ENCODE assay signal across 1 cellular context in the genomic region with DNA sequence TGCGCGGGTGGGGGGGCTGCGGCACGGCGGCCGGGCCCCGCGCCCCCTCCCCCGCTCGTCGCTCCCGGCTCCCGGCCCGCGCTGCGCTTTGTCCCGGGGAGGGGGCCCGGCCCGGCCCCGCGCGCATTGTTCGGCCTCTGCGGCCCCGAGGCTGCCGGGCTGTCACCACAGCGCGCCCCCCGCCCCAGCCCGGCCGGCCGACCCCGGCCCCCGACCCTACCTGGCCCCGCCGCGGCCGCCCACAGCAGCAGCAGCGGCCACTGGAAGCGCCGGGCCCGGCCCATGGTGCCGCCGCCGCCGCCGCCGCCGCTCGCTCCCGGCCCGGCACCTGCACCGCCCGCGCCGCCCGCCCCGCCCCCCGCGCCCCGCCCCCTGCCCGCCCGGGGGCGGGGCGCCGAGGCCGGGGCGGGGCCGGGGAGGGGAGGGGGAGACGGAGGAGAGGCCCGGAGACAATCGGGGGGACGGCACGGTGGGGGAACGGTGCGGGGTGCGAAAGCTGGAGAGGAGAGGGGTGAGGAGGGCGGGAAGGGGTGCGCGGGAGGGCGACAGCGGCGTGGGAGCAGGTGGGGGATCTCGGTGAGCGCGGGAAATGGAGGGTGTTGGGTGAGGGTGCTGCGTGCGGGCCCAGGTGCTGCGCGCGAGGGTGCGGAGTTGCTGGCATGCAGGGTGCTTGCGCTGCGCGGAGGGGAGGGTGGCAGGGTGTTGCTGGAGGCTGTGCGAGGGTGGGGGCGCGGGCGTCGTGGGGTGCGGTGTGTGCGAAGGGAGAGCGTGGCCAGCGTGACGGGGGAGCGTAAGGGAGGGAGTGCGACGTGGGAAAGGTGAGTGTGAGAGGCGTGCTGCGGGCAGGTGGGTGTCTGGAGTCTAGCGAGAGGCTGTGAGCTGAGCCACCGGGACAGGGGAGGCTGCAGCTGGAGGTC.
A peak's percentile ranks its signal among the peaks of the same experiment; 100 is the strongest.
TF ChIP-seq lines count a peak whose summit lies in the region.

A gene with protein sequence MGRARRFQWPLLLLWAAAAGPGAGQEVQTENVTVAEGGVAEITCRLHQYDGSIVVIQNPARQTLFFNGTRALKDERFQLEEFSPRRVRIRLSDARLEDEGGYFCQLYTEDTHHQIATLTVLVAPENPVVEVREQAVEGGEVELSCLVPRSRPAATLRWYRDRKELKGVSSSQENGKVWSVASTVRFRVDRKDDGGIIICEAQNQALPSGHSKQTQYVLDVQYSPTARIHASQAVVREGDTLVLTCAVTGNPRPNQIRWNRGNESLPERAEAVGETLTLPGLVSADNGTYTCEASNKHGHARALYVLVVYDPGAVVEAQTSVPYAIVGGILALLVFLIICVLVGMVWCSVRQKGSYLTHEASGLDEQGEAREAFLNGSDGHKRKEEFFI (minus strand): TSS at position 344 of the 917 bp plus-strand sequence. CDS start 60 bp downstream, at position 284.

TF ChIP-seq in K562, 482 proteins besides CTCF, POLR2A, EP300 and RAD21 (continued from another document and continues in another):
- TF ChIP-seq, protein P1, sequence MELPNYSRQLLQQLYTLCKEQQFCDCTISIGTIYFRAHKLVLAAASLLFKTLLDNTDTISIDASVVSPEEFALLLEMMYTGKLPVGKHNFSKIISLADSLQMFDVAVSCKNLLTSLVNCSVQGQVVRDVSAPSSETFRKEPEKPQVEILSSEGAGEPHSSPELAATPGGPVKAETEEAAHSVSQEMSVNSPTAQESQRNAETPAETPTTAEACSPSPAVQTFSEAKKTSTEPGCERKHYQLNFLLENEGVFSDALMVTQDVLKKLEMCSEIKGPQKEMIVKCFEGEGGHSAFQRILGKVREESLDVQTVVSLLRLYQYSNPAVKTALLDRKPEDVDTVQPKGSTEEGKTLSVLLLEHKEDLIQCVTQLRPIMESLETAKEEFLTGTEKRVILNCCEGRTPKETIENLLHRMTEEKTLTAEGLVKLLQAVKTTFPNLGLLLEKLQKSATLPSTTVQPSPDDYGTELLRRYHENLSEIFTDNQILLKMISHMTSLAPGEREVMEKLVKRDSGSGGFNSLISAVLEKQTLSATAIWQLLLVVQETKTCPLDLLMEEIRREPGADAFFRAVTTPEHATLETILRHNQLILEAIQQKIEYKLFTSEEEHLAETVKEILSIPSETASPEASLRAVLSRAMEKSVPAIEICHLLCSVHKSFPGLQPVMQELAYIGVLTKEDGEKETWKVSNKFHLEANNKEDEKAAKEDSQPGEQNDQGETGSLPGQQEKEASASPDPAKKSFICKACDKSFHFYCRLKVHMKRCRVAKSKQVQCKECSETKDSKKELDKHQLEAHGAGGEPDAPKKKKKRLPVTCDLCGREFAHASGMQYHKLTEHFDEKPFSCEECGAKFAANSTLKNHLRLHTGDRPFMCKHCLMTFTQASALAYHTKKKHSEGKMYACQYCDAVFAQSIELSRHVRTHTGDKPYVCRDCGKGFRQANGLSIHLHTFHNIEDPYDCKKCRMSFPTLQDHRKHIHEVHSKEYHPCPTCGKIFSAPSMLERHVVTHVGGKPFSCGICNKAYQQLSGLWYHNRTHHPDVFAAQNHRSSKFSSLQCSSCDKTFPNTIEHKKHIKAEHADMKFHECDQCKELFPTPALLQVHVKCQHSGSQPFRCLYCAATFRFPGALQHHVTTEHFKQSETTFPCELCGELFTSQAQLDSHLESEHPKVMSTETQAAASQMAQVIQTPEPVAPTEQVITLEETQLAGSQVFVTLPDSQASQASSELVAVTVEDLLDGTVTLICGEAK (IDR thresholded peaks at IDR 0.05): 0 out of 2 replicates have a peak, but pooled peaks have one; percentile 33
- TF ChIP-seq, protein P1 (CRISPR knock-in tag; IDR thresholded peaks at IDR 0.05): 0 out of 2 replicates have a peak, but pooled peaks have one; percentile 25
- no peak for TF ChIP-seq CEBPG (CRISPR knock-in tag; IDR thresholded peaks at IDR 0.05)
- no peak for TF ChIP-seq CEBPG (tag; conservative IDR thresholded peaks at IDR 0.05 in 1 of 2, IDR thresholded peaks at IDR 0.05 in 1 of 2)
- TF ChIP-seq FOXJ2 (tag; IDR thresholded peaks at IDR 0.05): no peak
- TF ChIP-seq ZNF282 (CRISPR knock-in tag; IDR thresholded peaks at IDR 0.05): peak; percentile 57; the same call in 1 of the 2 replicates
- TF ChIP-seq, protein P2, sequence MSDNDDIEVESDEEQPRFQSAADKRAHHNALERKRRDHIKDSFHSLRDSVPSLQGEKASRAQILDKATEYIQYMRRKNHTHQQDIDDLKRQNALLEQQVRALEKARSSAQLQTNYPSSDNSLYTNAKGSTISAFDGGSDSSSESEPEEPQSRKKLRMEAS (CRISPR knock-in tag; IDR thresholded peaks at IDR 0.05): peak; percentile 86
- TF ChIP-seq TRIM24 (IDR thresholded peaks at IDR 0.05): 0 out of 4 replicates have a peak, but pooled peaks of 1 of the 2 experiments have one; percentile 30
- TF ChIP-seq, protein P3, sequence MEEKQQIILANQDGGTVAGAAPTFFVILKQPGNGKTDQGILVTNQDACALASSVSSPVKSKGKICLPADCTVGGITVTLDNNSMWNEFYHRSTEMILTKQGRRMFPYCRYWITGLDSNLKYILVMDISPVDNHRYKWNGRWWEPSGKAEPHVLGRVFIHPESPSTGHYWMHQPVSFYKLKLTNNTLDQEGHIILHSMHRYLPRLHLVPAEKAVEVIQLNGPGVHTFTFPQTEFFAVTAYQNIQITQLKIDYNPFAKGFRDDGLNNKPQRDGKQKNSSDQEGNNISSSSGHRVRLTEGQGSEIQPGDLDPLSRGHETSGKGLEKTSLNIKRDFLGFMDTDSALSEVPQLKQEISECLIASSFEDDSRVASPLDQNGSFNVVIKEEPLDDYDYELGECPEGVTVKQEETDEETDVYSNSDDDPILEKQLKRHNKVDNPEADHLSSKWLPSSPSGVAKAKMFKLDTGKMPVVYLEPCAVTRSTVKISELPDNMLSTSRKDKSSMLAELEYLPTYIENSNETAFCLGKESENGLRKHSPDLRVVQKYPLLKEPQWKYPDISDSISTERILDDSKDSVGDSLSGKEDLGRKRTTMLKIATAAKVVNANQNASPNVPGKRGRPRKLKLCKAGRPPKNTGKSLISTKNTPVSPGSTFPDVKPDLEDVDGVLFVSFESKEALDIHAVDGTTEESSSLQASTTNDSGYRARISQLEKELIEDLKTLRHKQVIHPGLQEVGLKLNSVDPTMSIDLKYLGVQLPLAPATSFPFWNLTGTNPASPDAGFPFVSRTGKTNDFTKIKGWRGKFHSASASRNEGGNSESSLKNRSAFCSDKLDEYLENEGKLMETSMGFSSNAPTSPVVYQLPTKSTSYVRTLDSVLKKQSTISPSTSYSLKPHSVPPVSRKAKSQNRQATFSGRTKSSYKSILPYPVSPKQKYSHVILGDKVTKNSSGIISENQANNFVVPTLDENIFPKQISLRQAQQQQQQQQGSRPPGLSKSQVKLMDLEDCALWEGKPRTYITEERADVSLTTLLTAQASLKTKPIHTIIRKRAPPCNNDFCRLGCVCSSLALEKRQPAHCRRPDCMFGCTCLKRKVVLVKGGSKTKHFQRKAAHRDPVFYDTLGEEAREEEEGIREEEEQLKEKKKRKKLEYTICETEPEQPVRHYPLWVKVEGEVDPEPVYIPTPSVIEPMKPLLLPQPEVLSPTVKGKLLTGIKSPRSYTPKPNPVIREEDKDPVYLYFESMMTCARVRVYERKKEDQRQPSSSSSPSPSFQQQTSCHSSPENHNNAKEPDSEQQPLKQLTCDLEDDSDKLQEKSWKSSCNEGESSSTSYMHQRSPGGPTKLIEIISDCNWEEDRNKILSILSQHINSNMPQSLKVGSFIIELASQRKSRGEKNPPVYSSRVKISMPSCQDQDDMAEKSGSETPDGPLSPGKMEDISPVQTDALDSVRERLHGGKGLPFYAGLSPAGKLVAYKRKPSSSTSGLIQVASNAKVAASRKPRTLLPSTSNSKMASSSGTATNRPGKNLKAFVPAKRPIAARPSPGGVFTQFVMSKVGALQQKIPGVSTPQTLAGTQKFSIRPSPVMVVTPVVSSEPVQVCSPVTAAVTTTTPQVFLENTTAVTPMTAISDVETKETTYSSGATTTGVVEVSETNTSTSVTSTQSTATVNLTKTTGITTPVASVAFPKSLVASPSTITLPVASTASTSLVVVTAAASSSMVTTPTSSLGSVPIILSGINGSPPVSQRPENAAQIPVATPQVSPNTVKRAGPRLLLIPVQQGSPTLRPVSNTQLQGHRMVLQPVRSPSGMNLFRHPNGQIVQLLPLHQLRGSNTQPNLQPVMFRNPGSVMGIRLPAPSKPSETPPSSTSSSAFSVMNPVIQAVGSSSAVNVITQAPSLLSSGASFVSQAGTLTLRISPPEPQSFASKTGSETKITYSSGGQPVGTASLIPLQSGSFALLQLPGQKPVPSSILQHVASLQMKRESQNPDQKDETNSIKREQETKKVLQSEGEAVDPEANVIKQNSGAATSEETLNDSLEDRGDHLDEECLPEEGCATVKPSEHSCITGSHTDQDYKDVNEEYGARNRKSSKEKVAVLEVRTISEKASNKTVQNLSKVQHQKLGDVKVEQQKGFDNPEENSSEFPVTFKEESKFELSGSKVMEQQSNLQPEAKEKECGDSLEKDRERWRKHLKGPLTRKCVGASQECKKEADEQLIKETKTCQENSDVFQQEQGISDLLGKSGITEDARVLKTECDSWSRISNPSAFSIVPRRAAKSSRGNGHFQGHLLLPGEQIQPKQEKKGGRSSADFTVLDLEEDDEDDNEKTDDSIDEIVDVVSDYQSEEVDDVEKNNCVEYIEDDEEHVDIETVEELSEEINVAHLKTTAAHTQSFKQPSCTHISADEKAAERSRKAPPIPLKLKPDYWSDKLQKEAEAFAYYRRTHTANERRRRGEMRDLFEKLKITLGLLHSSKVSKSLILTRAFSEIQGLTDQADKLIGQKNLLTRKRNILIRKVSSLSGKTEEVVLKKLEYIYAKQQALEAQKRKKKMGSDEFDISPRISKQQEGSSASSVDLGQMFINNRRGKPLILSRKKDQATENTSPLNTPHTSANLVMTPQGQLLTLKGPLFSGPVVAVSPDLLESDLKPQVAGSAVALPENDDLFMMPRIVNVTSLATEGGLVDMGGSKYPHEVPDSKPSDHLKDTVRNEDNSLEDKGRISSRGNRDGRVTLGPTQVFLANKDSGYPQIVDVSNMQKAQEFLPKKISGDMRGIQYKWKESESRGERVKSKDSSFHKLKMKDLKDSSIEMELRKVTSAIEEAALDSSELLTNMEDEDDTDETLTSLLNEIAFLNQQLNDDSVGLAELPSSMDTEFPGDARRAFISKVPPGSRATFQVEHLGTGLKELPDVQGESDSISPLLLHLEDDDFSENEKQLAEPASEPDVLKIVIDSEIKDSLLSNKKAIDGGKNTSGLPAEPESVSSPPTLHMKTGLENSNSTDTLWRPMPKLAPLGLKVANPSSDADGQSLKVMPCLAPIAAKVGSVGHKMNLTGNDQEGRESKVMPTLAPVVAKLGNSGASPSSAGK (IDR thresholded peaks at IDR 0.05): peak; percentile 98
- 0 out of 2 replicates have a peak, but pooled peaks have one; percentile 35 for TF ChIP-seq ZNF232 (CRISPR knock-in tag; IDR thresholded peaks at IDR 0.05)
- TF ChIP-seq, protein P4, sequence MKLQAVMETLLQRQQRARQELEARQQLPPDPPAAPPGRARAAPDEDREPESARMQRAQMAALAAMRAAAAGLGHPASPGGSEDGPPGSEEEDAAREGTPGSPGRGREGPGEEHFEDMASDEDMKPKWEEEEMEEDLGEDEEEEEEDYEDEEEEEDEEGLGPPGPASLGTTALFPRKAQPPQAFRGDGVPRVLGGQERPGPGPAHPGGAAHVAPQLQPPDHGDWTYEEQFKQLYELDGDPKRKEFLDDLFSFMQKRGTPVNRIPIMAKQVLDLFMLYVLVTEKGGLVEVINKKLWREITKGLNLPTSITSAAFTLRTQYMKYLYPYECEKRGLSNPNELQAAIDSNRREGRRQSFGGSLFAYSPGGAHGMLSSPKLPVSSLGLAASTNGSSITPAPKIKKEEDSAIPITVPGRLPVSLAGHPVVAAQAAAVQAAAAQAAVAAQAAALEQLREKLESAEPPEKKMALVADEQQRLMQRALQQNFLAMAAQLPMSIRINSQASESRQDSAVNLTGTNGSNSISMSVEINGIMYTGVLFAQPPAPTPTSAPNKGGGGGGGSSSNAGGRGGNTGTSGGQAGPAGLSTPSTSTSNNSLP (IDR thresholded peaks at IDR 0.05; ENCODE audit: borderline replicate concordance, low read depth, low read length): no peak
- TF ChIP-seq L3MBTL2 (IDR thresholded peaks at IDR 0.05): peak; percentile 93
- TF ChIP-seq, protein P5, sequence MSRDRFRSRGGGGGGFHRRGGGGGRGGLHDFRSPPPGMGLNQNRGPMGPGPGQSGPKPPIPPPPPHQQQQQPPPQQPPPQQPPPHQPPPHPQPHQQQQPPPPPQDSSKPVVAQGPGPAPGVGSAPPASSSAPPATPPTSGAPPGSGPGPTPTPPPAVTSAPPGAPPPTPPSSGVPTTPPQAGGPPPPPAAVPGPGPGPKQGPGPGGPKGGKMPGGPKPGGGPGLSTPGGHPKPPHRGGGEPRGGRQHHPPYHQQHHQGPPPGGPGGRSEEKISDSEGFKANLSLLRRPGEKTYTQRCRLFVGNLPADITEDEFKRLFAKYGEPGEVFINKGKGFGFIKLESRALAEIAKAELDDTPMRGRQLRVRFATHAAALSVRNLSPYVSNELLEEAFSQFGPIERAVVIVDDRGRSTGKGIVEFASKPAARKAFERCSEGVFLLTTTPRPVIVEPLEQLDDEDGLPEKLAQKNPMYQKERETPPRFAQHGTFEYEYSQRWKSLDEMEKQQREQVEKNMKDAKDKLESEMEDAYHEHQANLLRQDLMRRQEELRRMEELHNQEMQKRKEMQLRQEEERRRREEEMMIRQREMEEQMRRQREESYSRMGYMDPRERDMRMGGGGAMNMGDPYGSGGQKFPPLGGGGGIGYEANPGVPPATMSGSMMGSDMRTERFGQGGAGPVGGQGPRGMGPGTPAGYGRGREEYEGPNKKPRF (IDR thresholded peaks at IDR 0.05; ENCODE audit: low read depth, low read length): no peak
- TF ChIP-seq ZNF79 (CRISPR knock-in tag; IDR thresholded peaks at IDR 0.05; ENCODE audit: low read depth): no peak
- TF ChIP-seq THRAP3 (IDR thresholded peaks at IDR 0.05; ENCODE audit: borderline replicate concordance): no peak
- TF ChIP-seq RBFOX2 (IDR thresholded peaks at IDR 0.05; ENCODE audit: low read depth, low read length): peak; percentile 48
- no peak for TF ChIP-seq TCF3 (CRISPR knock-in tag; IDR thresholded peaks at IDR 0.05)
- TF ChIP-seq ZNF76 (CRISPR knock-in tag; IDR thresholded peaks at IDR 0.05; ENCODE audit: borderline replicate concordance): no peak
- peak; percentile 21 to 44; a peak in 2 of 4 replicates for TF ChIP-seq NRF1 (conservative IDR thresholded peaks at IDR 0.05 in 1 of 2, IDR thresholded peaks at IDR 0.05 in 1 of 2)
- peak; percentile 54; the same call in 1 of the 2 replicates for TF ChIP-seq BCOR (IDR thresholded peaks at IDR 0.05)
